Comparison of ENCODE assay signal across 22 cellular contexts in the genomic region with DNA sequence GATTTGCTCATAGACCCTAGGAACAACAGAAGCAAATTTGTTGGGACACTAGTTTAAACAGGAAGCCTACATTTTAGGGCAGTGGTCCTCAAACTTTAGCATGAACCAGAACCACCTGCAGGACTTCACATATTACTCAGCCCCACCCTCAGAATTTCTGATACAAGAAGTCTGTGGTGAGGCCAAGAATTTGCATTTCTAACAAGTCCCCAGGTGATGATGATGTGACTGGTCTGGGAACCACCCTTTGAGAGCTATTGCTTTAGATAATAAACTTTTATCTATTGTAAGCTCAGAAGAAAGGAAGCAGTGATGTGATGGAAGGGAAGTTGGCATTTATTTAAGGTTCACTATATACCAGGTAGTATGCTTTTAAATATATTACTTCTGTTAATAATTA.
DNase-seq lines count a peak whose midpoint lies in the region; ATAC-seq and TF ChIP-seq lines count a peak whose summit lies in the region.
"Had no signal": no experiment of that assay in that cellular context is flagged by ENCODE, and none has a peak within 500 bp of the region (broad histone marks: within the 10 kb centered on the region; RNA-seq: fewer than 3 reads in every experiment).

No MANE protein-coding gene starts in this region.

- H3K4me1 ChIP-seq in left lung, result no peaks in the 10 kb centered on the region

- no peak for TF ChIP-seq CTCF in omental fat pad (IDR thresholded peaks at IDR 0.05)
- no peak for TF ChIP-seq CTCF in left lung (IDR thresholded peaks at IDR 0.05)

- H3K27ac ChIP-seq in left lung, result no peak overlapping the region
- H3K27ac ChIP-seq: esophagus squamous epithelium, GM23248, ovary had no signal

- no peaks in the 10 kb centered on the region for H3K9me3 ChIP-seq in left lung
- H3K9me3 ChIP-seq: esophagus squamous epithelium, ovary had no signal

- no peaks in the 10 kb centered on the region for H3K27me3 ChIP-seq in left lung
- H3K27me3 ChIP-seq: esophagus squamous epithelium, ovary had no signal

- H3K36me3 ChIP-seq in left lung, result no peaks in the 10 kb centered on the region
- H3K36me3 ChIP-seq: esophagus squamous epithelium, ovary had no signal

- H3K4me3 ChIP-seq in left lung, result no peak overlapping the region
- H3K4me3 ChIP-seq: esophagus squamous epithelium, GM23248, lung, ovary had no signal

- no peak for DNase-seq in stimulated activated naive CD4-positive, alpha-beta T cell (lab: John Stamatoyannopoulos, UW)
- no peak for DNase-seq in SKM-1 (lab: John Stamatoyannopoulos, UW; ENCODE audit: unreplicated experiment)
- no peak for DNase-seq in omental fat pad (ENCODE audit: low spot score)
- no peak for DNase-seq in left lung
- DNase-seq: activated CD4-positive, alpha-beta T cell treated with anti-CD3 and anti-CD28 coated beads for 1 hour; activated effector memory CD4-positive, alpha-beta T cell treated with anti-CD3 and anti-CD28 coated beads, Interleukin-2, amount 50 U/mL, for 16 hours; amniotic stem cell; central memory CD4-positive, alpha-beta T cell; effector CD4-positive, alpha-beta T cell; esophagus squamous epithelium; GM23248; Karpas-422; NCI-H2171 treated with DMSO at 0.1 percent for 48 hours; NCI-H774; ovary; stimulated activated CD4-positive, alpha-beta T cell treated with anti-CD3 and anti-CD28 coated beads, Interleukin-1b, Interleukin-23, amount 100 ng/mL, for 48 hours; T-helper 9 cell had no signal

- ATAC-seq in GM18519 (IDR thresholded peaks at IDR 0.05; ENCODE audit: low FRiP score, unreplicated experiment) (peak; percentile 82), GM21423 (IDR thresholded peaks at IDR 0.05; ENCODE audit: unreplicated experiment) (peak; percentile 86), HG02885 (IDR thresholded peaks at IDR 0.05; ENCODE audit: poor library complexity, unreplicated experiment) (peak; percentile 64), HG03565 (IDR thresholded peaks at IDR 0.05; ENCODE audit: unreplicated experiment) (peak; percentile 60), omental fat pad (ENCODE audit: low FRiP score) (no peak), left lung (no peak)

- intact Hi-C loops in left lung (cut with DNase I), result no loop called here

Comparison
In these comparisons a context has a peak if more than half of its experiments do, and no peak if none do; other contexts are left out.
1. ATAC-seq: peak in GM18519 (single experiment), GM21423 (single experiment), HG02885 (single experiment) and HG03565 (single experiment); none in omental fat pad (single experiment) and left lung (single experiment).